8 cellular contexts compared by ENCODE assay signal in the genomic region with DNA sequence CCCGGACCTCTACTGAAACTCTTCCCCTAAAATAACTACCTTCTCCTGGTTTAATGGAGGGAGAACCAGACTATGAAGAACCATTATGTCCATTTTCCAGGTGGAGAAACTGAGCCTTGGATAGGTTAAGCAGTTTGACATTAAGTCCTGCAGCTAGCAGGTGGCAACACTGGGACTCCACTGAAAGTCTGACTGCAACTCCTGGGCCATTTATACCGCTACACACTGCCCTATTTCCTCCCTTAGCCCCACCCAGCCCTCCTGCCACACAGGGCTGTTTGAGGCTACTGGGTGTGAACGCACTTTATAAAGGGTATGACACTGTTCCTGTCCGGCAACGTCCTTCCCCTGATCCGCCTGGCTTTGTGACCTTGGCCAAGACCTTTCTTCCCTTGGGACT. TPM values are rescaled to one million over a fixed set of nuclear protein-coding genes. Genes with fewer than 3 reads are reported as not detected.
DNase-seq lines count a peak whose midpoint lies in the region; ATAC-seq, FAIRE-seq and TF ChIP-seq lines count a peak whose summit lies in the region.

No MANE protein-coding gene starts in this region.

- CTCF ChIA-PET in endothelial cell of umbilical vein (lab: Charles Lee), result interaction anchor here (1.3 kb wide), 1 partner anchor 28 kb away, joined by 4 read pairs; no protein-coding TSS in a partner anchor

- 38 to 53% (median 47%) methylated on average over 6 of the region's 6 CpGs for WGBS in psoas muscle, 3 donors

- H3K9me3 ChIP-seq in endothelial cell of umbilical vein (replicated peaks; ENCODE audit: control insufficient read depth, insufficient read depth, low read length) (no peaks in the 10 kb centered on the region), psoas muscle (no peaks in the 10 kb centered on the region)

- dilution Hi-C loops in endothelial cell of umbilical vein (cut with MboI; ENCODE audit: extremely low pct_ligation_motif_present, low sequenced_read_pairs), result no loop called here

- no TSS peak for BruUV-seq in endothelial cell of umbilical vein (replicated peaks; lab: Mats Ljungman, UMichigan)

- intact Hi-C loops in endothelial cell of umbilical vein (cut with micrococcal nuclease) (loop anchor here (1.0 to 5.0 kb wide), 2 partner anchors 55 to 139 kb away; partner anchors contain the start of gene YRDC), psoas muscle (cut with DNase I) (no loop called here)

- ATAC-seq in psoas muscle (no peak), HG03196 (IDR thresholded peaks at IDR 0.05; ENCODE audit: unreplicated experiment) (no peak), HG02623 (IDR thresholded peaks at IDR 0.05; ENCODE audit: unreplicated experiment) (no peak), HG02970 (IDR thresholded peaks at IDR 0.05; ENCODE audit: low FRiP score, unreplicated experiment) (no peak), foreskin keratinocyte (no peak)

- FAIRE-seq in endothelial cell of umbilical vein (lab: Jason Lieb, UNC), result no peak

- H3K27ac ChIP-seq in endothelial cell of umbilical vein (ENCODE audit: insufficient read depth, low read depth, low read length) (peak overlapping the region; percentile 93), psoas muscle (peak overlapping the region; percentile 87), foreskin keratinocyte (no peak overlapping the region)

- no peak for TF ChIP-seq CTCF in GM12865 (IDR thresholded peaks at IDR 0.05; ENCODE audit: insufficient read depth, low read depth, low read length, missing control alignments)
- no peak for TF ChIP-seq CTCF in endothelial cell of umbilical vein (IDR thresholded peaks at IDR 0.05; ENCODE audit: extremely low read depth in 1 of 2, insufficient read depth in 1 of 2, low read depth in 1 of 2, low read length in 2 of 2)
- no peak for TF ChIP-seq CTCF in psoas muscle (IDR thresholded peaks at IDR 0.05)
- no peak for TF ChIP-seq CTCF in foreskin keratinocyte (conservative IDR thresholded peaks at IDR 0.05)

- peaks cover 0 to 9% of the 10 kb centered on the region in 2 experiments for H3K36me3 ChIP-seq in endothelial cell of umbilical vein (ENCODE audit: control insufficient read depth in 2 of 2, extremely low read depth in 1 of 2, insufficient read depth in 2 of 2, low read length in 2 of 2)
- H3K36me3 ChIP-seq in psoas muscle (ENCODE audit: insufficient read depth in 1 of 2, low read depth in 1 of 2), result peaks cover 0 to 29% of the 10 kb centered on the region in 2 donors

- H3K9me1 ChIP-seq in endothelial cell of umbilical vein (replicated peaks; ENCODE audit: control insufficient read depth, extremely low read depth, insufficient read depth, low read length), result no peaks in the 10 kb centered on the region

- DNase-seq in GM12865 (ENCODE audit: low read depth) (peak; percentile 83), NOMO-1 treated with DMSO at 0.1 percent for 48 hours (lab: John Stamatoyannopoulos, UW; ENCODE audit: unreplicated experiment) (peak; percentile 24), endothelial cell of umbilical vein (ENCODE audit: low read depth, low spot score) (no peak), psoas muscle (peak in 1 of 2 donors; percentile 45), foreskin keratinocyte (no peak)

- peak overlapping the region; percentile 86 for H3K4me3 ChIP-seq in GM12865 (ENCODE audit: low read depth, low read length)
- peak overlapping the region in 1 of 3 experiments; percentile 52 for H3K4me3 ChIP-seq in endothelial cell of umbilical vein (replicated peaks in 1 of 3; ENCODE audit: insufficient read depth in 1 of 3, low read depth in 1 of 3, low read length in 3 of 3)
- peak overlapping the region; percentile 83 for H3K4me3 ChIP-seq in psoas muscle

- peak overlapping the region; percentile 77 for H3K4me2 ChIP-seq in endothelial cell of umbilical vein (ENCODE audit: insufficient read depth, low read length)

- TF ChIP-seq POLR2A in endothelial cell of umbilical vein (IDR thresholded peaks at IDR 0.05; ENCODE audit: low read depth, low read length), result no peak

- H3K79me2 ChIP-seq in endothelial cell of umbilical vein (ENCODE audit: control insufficient read depth, insufficient read depth, low read length), result no peaks in the 10 kb centered on the region

- H2AFZ ChIP-seq in endothelial cell of umbilical vein (ENCODE audit: low read depth, low read length), result peak overlapping the region; percentile 85

- H3K4me1 ChIP-seq in endothelial cell of umbilical vein (ENCODE audit: control insufficient read depth, extremely low read depth, insufficient read depth, low read length) (peaks cover 12% of the 10 kb centered on the region), psoas muscle (peaks cover 9% of the 10 kb centered on the region), foreskin keratinocyte (no peaks in the 10 kb centered on the region)

- no peaks in the 10 kb centered on the region for H3K27me3 ChIP-seq in endothelial cell of umbilical vein (ENCODE audit: control insufficient read depth in 2 of 2, insufficient read depth in 2 of 2, low read length in 2 of 2)
- H3K27me3 ChIP-seq in psoas muscle (ENCODE audit: insufficient read depth in 3 of 3, low read length in 2 of 3), result no peaks in the 10 kb centered on the region
- H3K27me3 ChIP-seq in foreskin keratinocyte, result no peaks in the 10 kb centered on the region

- no peaks in the 10 kb centered on the region for H4K20me1 ChIP-seq in endothelial cell of umbilical vein (replicated peaks; ENCODE audit: control insufficient read depth, extremely low read depth, insufficient read depth, low read length)

- H3K9ac ChIP-seq in endothelial cell of umbilical vein (replicated peaks; ENCODE audit: extremely low read depth, insufficient read depth, low read length), result no peak overlapping the region

- POLR2A ChIA-PET in endothelial cell of umbilical vein (lab: Charles Lee), result interaction anchor here (0.9 kb wide), 1 partner anchor 12 kb away, joined by 3 read pairs; no protein-coding TSS in a partner anchor

TF ChIP-seq in endothelial cell of umbilical vein, 7 proteins besides CTCF, POLR2A, EP300 and RAD21:
- TF ChIP-seq MYC (IDR thresholded peaks at IDR 0.05; ENCODE audit: low read depth, low read length), result no peak
- TF ChIP-seq JUN (IDR thresholded peaks at IDR 0.05; ENCODE audit: borderline replicate concordance, insufficient read depth, insufficient read length, low read depth), result no peak
- no peak for TF ChIP-seq POLR2AphosphoS5 (IDR thresholded peaks at IDR 0.05; ENCODE audit: insufficient read depth, low read depth, low read length)
- TF ChIP-seq GATA2 (IDR thresholded peaks at IDR 0.05; ENCODE audit: insufficient read depth, insufficient read length, low read depth, low read length), result no peak
- TF ChIP-seq, protein P1, sequence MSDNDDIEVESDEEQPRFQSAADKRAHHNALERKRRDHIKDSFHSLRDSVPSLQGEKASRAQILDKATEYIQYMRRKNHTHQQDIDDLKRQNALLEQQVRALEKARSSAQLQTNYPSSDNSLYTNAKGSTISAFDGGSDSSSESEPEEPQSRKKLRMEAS (IDR thresholded peaks at IDR 0.05; ENCODE audit: insufficient read depth, insufficient read length), result no peak
- TF ChIP-seq EZH2 (IDR thresholded peaks at IDR 0.05; ENCODE audit: borderline replicate concordance, low read depth, low read length, severe bottlenecking), result no peak
- TF ChIP-seq FOS (IDR thresholded peaks at IDR 0.05; ENCODE audit: borderline replicate concordance, insufficient read depth, low read length), result no peak
TF ChIP-seq in endothelial cell of umbilical vein: peak in this region for 0.

RNA-seq across cellular contexts. Expression of gene INPP5B, which starts 0.5 kb away (rescaled TPM):
- 13.5 and 14.7 TPM in 2 replicates for total RNA-seq in endothelial cell of umbilical vein
- 7.4 and 10.5 TPM in 2 replicates for polyA plus RNA-seq in endothelial cell of umbilical vein
- 7.5 and 7.8 TPM in 2 replicates for polyA plus RNA-seq in endothelial cell of umbilical vein (2011; cell fraction: cytosol; rRNA removed)
- 20.0 and 20.3 TPM in 2 replicates for polyA plus RNA-seq in endothelial cell of umbilical vein (2011; cell fraction: nucleus; rRNA removed)
- polyA plus RNA-seq in endothelial cell of umbilical vein (2012), result 5.9 and 6.4 TPM in 2 replicates
- 16.1 and 17.2 TPM in 2 replicates for polyA minus RNA-seq in endothelial cell of umbilical vein
- polyA minus RNA-seq in endothelial cell of umbilical vein (2011; cell fraction: cytosol; rRNA and poly(A)+ RNA removed), result 18.5 TPM
- polyA minus RNA-seq in endothelial cell of umbilical vein (2011; cell fraction: nucleus; rRNA and poly(A)+ RNA removed), result 21.0 and 24.3 TPM in 2 replicates
- total RNA-seq in psoas muscle, result 10 to 100 TPM in 2 of 4 donors, 1 to 10 TPM in 2; 6.7 to 12.8 (median 9.3) TPM
- 1 to 10 TPM; 3.8 to 6.6 (median 4.5) TPM for polyA plus RNA-seq in psoas muscle
- total RNA-seq in foreskin keratinocyte, result 7.3 and 8.0 TPM in 2 replicates
- 2.7 and 3.2 TPM in 2 replicates for polyA plus RNA-seq in foreskin keratinocyte

RNA-seq across cellular contexts. Expression of gene SF3A3, which starts 42.5 kb away (rescaled TPM):
- 97.3 and 107 TPM in 2 replicates for total RNA-seq in endothelial cell of umbilical vein
- polyA plus RNA-seq in endothelial cell of umbilical vein, result 20.5 and 26.1 TPM in 2 replicates
- 39.8 and 40.9 TPM in 2 replicates for polyA plus RNA-seq in endothelial cell of umbilical vein (2011; cell fraction: cytosol; rRNA removed)
- polyA plus RNA-seq in endothelial cell of umbilical vein (2011; cell fraction: nucleus; rRNA removed), result 86.3 and 96.9 TPM in 2 replicates
- 62.2 and 91.2 TPM in 2 replicates for polyA plus RNA-seq in endothelial cell of umbilical vein (2012)
- polyA minus RNA-seq in endothelial cell of umbilical vein, result 32.0 and 32.2 TPM in 2 replicates
- polyA minus RNA-seq in endothelial cell of umbilical vein (2011; cell fraction: cytosol; rRNA and poly(A)+ RNA removed), result 55.5 TPM
- 36.3 and 50.2 TPM in 2 replicates for polyA minus RNA-seq in endothelial cell of umbilical vein (2011; cell fraction: nucleus; rRNA and poly(A)+ RNA removed)
- 10 to 100 TPM; 20.0 to 45.4 (median 35.0) TPM for total RNA-seq in psoas muscle
- polyA plus RNA-seq in psoas muscle, result 10 to 100 TPM; 13.0 to 35.0 (median 30.0) TPM
- 77.6 and 102 TPM in 2 replicates for total RNA-seq in foreskin keratinocyte
- polyA plus RNA-seq in foreskin keratinocyte, result 40.1 and 49.1 TPM in 2 replicates

RNA-seq across cellular contexts. Expression of gene FHL3, which starts 58.0 kb away (rescaled TPM):
- total RNA-seq in endothelial cell of umbilical vein (58.7 and 63.8 TPM in 2 replicates), psoas muscle (1,000 to 10,000 TPM in 1 of 4 donors, 100 to 1,000 TPM in 3; 236 to 1,187 (median 448) TPM), foreskin keratinocyte (12.1 and 15.8 TPM in 2 replicates)
- polyA plus RNA-seq in endothelial cell of umbilical vein (21.3 and 26.1 TPM in 2 replicates), psoas muscle (100 to 1,000 TPM in 2 of 3 donors, 10 to 100 TPM in 1; 41.6 to 905 (median 582) TPM), foreskin keratinocyte (22.9 and 32.8 TPM in 2 replicates)
- polyA plus RNA-seq in endothelial cell of umbilical vein (2011; cell fraction: cytosol; rRNA removed), result 23.4 and 25.6 TPM in 2 replicates
- 52.4 and 54.1 TPM in 2 replicates for polyA plus RNA-seq in endothelial cell of umbilical vein (2011; cell fraction: nucleus; rRNA removed)
- polyA plus RNA-seq in endothelial cell of umbilical vein (2012), result 28.2 and 31.4 TPM in 2 replicates
- polyA minus RNA-seq in endothelial cell of umbilical vein, result 41.8 and 59.1 TPM in 2 replicates
- polyA minus RNA-seq in endothelial cell of umbilical vein (2011; cell fraction: cytosol; rRNA and poly(A)+ RNA removed), result 11.6 TPM
- 57.2 and 60.0 TPM in 2 replicates for polyA minus RNA-seq in endothelial cell of umbilical vein (2011; cell fraction: nucleus; rRNA and poly(A)+ RNA removed)

Comparison
In these comparisons a context has a peak if more than half of its experiments do, and no peak if none do; other contexts are left out.
1. DNase-seq: peak in GM12865 (single experiment) and NOMO-1 treated with DMSO at 0.1 percent for 48 hours (single experiment); none in endothelial cell of umbilical vein (single experiment) and foreskin keratinocyte (0 of 2).